Comparison of ENCODE assay signal across 9 cellular contexts in the genomic region with DNA sequence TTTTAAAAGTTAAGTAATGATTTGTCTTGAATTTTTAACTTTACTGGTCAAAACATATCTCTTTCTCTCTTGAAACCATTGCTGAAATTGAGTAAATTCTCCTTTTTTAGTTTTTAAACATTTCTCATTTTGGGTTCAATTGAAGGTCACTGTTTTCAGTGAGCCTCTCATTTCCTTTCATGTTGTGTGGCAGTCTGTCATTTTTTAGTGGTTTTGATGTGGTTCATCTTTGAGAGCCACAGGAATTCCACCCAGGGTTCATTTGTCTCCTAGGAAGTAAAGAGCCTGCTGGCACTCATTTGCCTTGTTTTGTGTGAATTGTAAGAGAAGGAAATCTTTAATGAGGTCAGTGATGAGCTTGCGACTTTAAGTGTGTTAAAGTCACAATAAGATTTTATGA. TPM values are rescaled to one million over a fixed set of nuclear protein-coding genes. Genes with fewer than 3 reads are reported as not detected.
DNase-seq lines count a peak whose midpoint lies in the region; ATAC-seq and TF ChIP-seq lines count a peak whose summit lies in the region.
"Had no signal": no experiment of that assay in that cellular context is flagged by ENCODE, and none has a peak within 500 bp of the region (broad histone marks: within the 10 kb centered on the region; RNA-seq: fewer than 3 reads in every experiment).

No MANE protein-coding gene starts in this region.

- H3K27ac ChIP-seq in HCT116 (ENCODE audit: low read depth, low read length) = no peak overlapping the region

- peak overlapping the region; percentile 53 for H3K4me2 ChIP-seq in HCT116 (ENCODE audit: low read length)

- BruUV-seq in HCT116 (replicated peaks; lab: Mats Ljungman, UMichigan) = no TSS peak

- TF ChIP-seq CTCF in GM12865 (IDR thresholded peaks at IDR 0.05; ENCODE audit: insufficient read depth, low read depth, low read length, missing control alignments) (no peak), HCT116 (IDR thresholded peaks at IDR 0.05 in 2 of 3, conservative IDR thresholded peaks at IDR 0.05 in 1 of 3; ENCODE audit: borderline replicate concordance in 1 of 3, insufficient read depth in 1 of 3, low read depth in 2 of 3, low read length in 2 of 3) (no peak), natural killer cell (IDR thresholded peaks at IDR 0.05) (no peak)

- peaks cover 6% of the 10 kb centered on the region for H3K27me3 Mint-ChIP-seq in T-helper 17 cell
- H3K27me3 Mint-ChIP-seq in natural killer cell (ENCODE audit: low read depth in 2 of 2) = peaks cover 0 to 15% of the 10 kb centered on the region in 2 donors

- no peaks in the 10 kb centered on the region for H3K9me2 ChIP-seq in HCT116 (ENCODE audit: insufficient read depth)

- POLR2A ChIA-PET in HCT116 (lab: Charles Lee) = no interaction called here

- no peak overlapping the region for H2AFZ ChIP-seq in HCT116 (ENCODE audit: low read depth, low read length, poor library complexity, severe bottlenecking)

- H3K4me1 Mint-ChIP-seq in T-helper 17 cell (peaks cover 13% of the 10 kb centered on the region), natural killer cell (peaks cover 10 to 19% of the 10 kb centered on the region in 2 donors)

- no peak overlapping the region for H3K9ac ChIP-seq in HCT116 (ENCODE audit: low read length)

- H3K79me2 ChIP-seq in HCT116 (ENCODE audit: insufficient read depth, low read length) = no peaks in the 10 kb centered on the region

- peak; percentile 54 for DNase-seq in GM12865 (ENCODE audit: low read depth)
- peak; percentile 12 for DNase-seq in HCT116 (ENCODE audit: low read depth, low spot score)
- no peak for DNase-seq in T-helper 17 cell
- peak; percentile 73 for DNase-seq in myocyte (ENCODE audit: low read depth)
- no peak for DNase-seq in natural killer cell
- no peak for DNase-seq in NCI-H1417 (lab: John Stamatoyannopoulos, UW)
- DNase-seq in cortex of kidney (lab: John Stamatoyannopoulos, UW) = no peak
- DNase-seq in NCI-H187 treated with DMSO at 0.1 percent for 48 hours (lab: John Stamatoyannopoulos, UW) = no peak
- DNase-seq: endodermal cell had no signal

- H3K9me3 ChIP-seq in HCT116 (ENCODE audit: control insufficient read depth in 1 of 2, insufficient read depth in 1 of 2, low read depth in 1 of 2, low read length in 2 of 2) (no peaks in the 10 kb centered on the region), T-helper 17 cell (ENCODE audit: control insufficient read depth, low read length, poor library complexity, severe bottlenecking) (no peaks in the 10 kb centered on the region)

- no peaks in the 10 kb centered on the region for H4K20me1 ChIP-seq in HCT116 (ENCODE audit: insufficient read depth)

- ATAC-seq in HCT116 (peak; percentile 59; the same call in 1 of the 2 replicates), T-helper 17 cell (peak; percentile 65), natural killer cell (no peak)

- H3K9me3 Mint-ChIP-seq in natural killer cell = no peaks in the 10 kb centered on the region
- H3K9me3 Mint-ChIP-seq: endodermal cell had no signal

- peaks cover 7 to 13% of the 10 kb centered on the region in 2 experiments; a peak in 3 of 4 replicates for H3K4me1 ChIP-seq in HCT116 (ENCODE audit: control insufficient read depth in 1 of 2, insufficient read depth in 2 of 2, low read length in 2 of 2)

- RAD21 ChIA-PET in HCT116 (lab: Charles Lee; ENCODE audit: low non-redundant PET in 1 of 2, low total read pairs in 2 of 2, uncharacterized antibody in 2 of 2, unreplicated experiment in 2 of 2) = no interaction called here

- H3K4me3 Mint-ChIP-seq in T-helper 17 cell (no peak overlapping the region), natural killer cell (no peak overlapping the region)
- H3K4me3 Mint-ChIP-seq: endodermal cell had no signal

- no peak overlapping the region for H3K4me3 ChIP-seq in GM12865 (ENCODE audit: low read depth, low read length)
- H3K4me3 ChIP-seq in HCT116 (replicated peaks in 1 of 2; ENCODE audit: low read depth in 1 of 2, low read length in 2 of 2) = no peak overlapping the region

- H3K36me3 ChIP-seq in HCT116 (ENCODE audit: control insufficient read depth in 1 of 2, insufficient read depth in 2 of 2, low read length in 2 of 2) = no peaks in the 10 kb centered on the region

- CTCF ChIA-PET in HCT116 (lab: Charles Lee) = no interaction called here

- intact Hi-C loops in HCT116 (cut with micrococcal nuclease) (no loop called here), natural killer cell (cut with micrococcal nuclease) (no loop called here)

- 0 out of 2 replicates have a peak, but pooled peaks cover 7% of the 10 kb centered on the region for H3K27me3 ChIP-seq in HCT116 (ENCODE audit: insufficient read depth, low read length)

- no peak for TF ChIP-seq RAD21 in HCT116 (IDR thresholded peaks at IDR 0.05; ENCODE audit: low read depth)

- TF ChIP-seq POLR2A in HCT116 (IDR thresholded peaks at IDR 0.05; ENCODE audit: borderline replicate concordance, extremely low read depth, insufficient read depth, insufficient read length) = no peak

- H3K36me3 Mint-ChIP-seq in T-helper 17 cell (ENCODE audit: low read depth) (no peaks in the 10 kb centered on the region), natural killer cell (no peaks in the 10 kb centered on the region)

- H3K27ac Mint-ChIP-seq in T-helper 17 cell (peak overlapping the region; percentile 24), natural killer cell (no peak overlapping the region)
- H3K27ac Mint-ChIP-seq: endodermal cell had no signal

TF ChIP-seq in HCT116, 20 proteins besides CTCF, POLR2A, EP300 and RAD21:
- no peak for TF ChIP-seq SRF (IDR thresholded peaks at IDR 0.05; ENCODE audit: low read depth)
- TF ChIP-seq SP1 (IDR thresholded peaks at IDR 0.05; ENCODE audit: low read depth) = no peak
- no peak for TF ChIP-seq EZH2 (IDR thresholded peaks at IDR 0.05)
- no peak for TF ChIP-seq SIN3A (IDR thresholded peaks at IDR 0.05; ENCODE audit: low read depth)
- no peak for TF ChIP-seq FOSL1 (IDR thresholded peaks at IDR 0.05; ENCODE audit: low read depth)
- no peak for TF ChIP-seq TCF7L2 (IDR thresholded peaks at IDR 0.05; ENCODE audit: borderline replicate concordance, extremely low read depth, insufficient read depth, insufficient read length)
- no peak for TF ChIP-seq ZFX (IDR thresholded peaks at IDR 0.05)
- no peak for TF ChIP-seq CEBPB (IDR thresholded peaks at IDR 0.05; ENCODE audit: low read depth)

RNA-seq across cellular contexts. Expression of a gene that starts 10.4 kb away (rescaled TPM):
- total RNA-seq in HCT116 (2021; ENCODE audit: unreplicated experiment) (0.22 TPM), T-helper 17 cell (not detected), myocyte (not detected in 2 replicates), natural killer cell (under 1 TPM in 1 of 3 donors, not detected in 2; 0.39 TPM)
- not detected in 2 replicates for polyA plus RNA-seq in HCT116 (2012)
- polyA plus RNA-seq in myocyte (2012) = 0.87 TPM

Comparison
In these comparisons a context has a peak if more than half of its experiments do, and no peak if none do; other contexts are left out.
1. DNase-seq: peak in GM12865 (single experiment), HCT116 (single experiment) and myocyte (single experiment); none in T-helper 17 cell (0 of 3), natural killer cell (single experiment), NCI-H1417 (0 of 3), cortex of kidney (single experiment) and NCI-H187 treated with DMSO at 0.1 percent for 48 hours (single experiment).
2. ATAC-seq: peak in HCT116 (single experiment) and T-helper 17 cell (single experiment); none in natural killer cell (0 of 3).